8 cellular contexts compared by ENCODE assay signal in the genomic region with DNA sequence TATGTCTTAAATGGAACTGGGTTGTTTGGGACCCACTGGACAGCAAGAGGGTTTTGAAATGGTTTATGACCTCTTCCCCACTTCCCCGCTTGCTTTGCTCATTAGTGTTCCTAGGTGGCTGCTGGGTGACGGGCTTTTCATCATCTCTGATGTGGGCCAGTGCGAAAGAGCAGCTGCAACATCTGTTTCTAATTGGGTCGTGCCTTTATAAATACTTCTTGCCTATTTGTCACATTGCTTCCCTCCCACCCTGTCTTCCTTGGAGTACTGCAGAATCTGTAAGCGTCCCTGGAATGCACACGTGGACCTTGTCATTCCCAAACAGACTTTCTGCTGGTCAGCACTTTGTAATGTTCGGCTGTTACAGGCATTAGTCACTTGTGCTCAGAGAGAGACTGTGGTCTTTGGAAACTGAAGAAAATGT. TPM values are rescaled to one million over a fixed set of nuclear protein-coding genes. Genes with fewer than 3 reads are reported as not detected.
A peak's percentile ranks its signal among the peaks of the same experiment; 100 is the strongest.
DNase-seq lines count a peak whose midpoint lies in the region; TF ChIP-seq lines count a peak whose summit lies in the region.

No MANE protein-coding gene starts in this region.

- peaks cover 2% of the 10 kb centered on the region; the same call in 1 of the 2 replicates for H3K79me2 ChIP-seq in H9 (ENCODE audit: insufficient read depth, low read length)

- no peak overlapping the region for H2BK15ac ChIP-seq in H9 (ENCODE audit: low read depth, low read length)

- DNase-seq in AG08396 (ENCODE audit: low spot score) (peak; percentile 74), RWPE1 (ENCODE audit: low spot score) (peak; percentile 44), fibroblast of the conjunctiva (ENCODE audit: low read depth) (peak; percentile 98), osteocyte (ENCODE audit: extremely low spot score, unreplicated experiment) (peak; percentile 89), NCI-H748 (lab: John Stamatoyannopoulos, UW; ENCODE audit: unreplicated experiment) (no peak), NCI-H128 (lab: John Stamatoyannopoulos, UW; ENCODE audit: unreplicated experiment) (no peak), NK-92 (lab: John Stamatoyannopoulos, UW; ENCODE audit: unreplicated experiment) (no peak), H9 (no peak)

- peak overlapping the region; percentile 92 for H3K27ac Mint-ChIP-seq in osteocyte (ENCODE audit: unreplicated experiment)
- peak overlapping the region in 1 of 3 experiments; percentile 11; a peak in 1 of 7 replicates for H3K27ac Mint-ChIP-seq in H9

- H3K27me3 ChIP-seq in H9 (ENCODE audit: insufficient read depth, low read length): no peaks in the 10 kb centered on the region

- H2AFZ ChIP-seq in H9 (ENCODE audit: low read length): no peak overlapping the region

- no peak overlapping the region for H2BK20ac ChIP-seq in H9 (ENCODE audit: low read depth, low read length, poor library complexity, severe bottlenecking)

- H2BK5ac ChIP-seq in H9 (ENCODE audit: insufficient read length, low read length): no peak overlapping the region

- H2AK5ac ChIP-seq in H9 (ENCODE audit: insufficient read length, low read length): no peak overlapping the region

- no peak overlapping the region for H4K91ac ChIP-seq in H9 (ENCODE audit: insufficient read length, low read depth, low read length)

- H3K9ac ChIP-seq in H9 (ENCODE audit: extremely low read depth, insufficient read length, low read length): no peak overlapping the region

- H2BK120ac ChIP-seq in H9 (ENCODE audit: low read depth, low read length, poor library complexity, severe bottlenecking): no peak overlapping the region

- H3T11ph ChIP-seq in H9 (ENCODE audit: low read length): no peak overlapping the region

- H3K56ac ChIP-seq in H9 (ENCODE audit: insufficient read length, low read depth, low read length): no peak overlapping the region

- peaks cover 97% of the 10 kb centered on the region for H3K4me1 Mint-ChIP-seq in osteocyte (ENCODE audit: unreplicated experiment)
- H3K4me1 Mint-ChIP-seq in H9: peaks cover 59 to 62% of the 10 kb centered on the region in 2 experiments

- H3K14ac ChIP-seq in H9 (ENCODE audit: insufficient read depth, low read length): no peak overlapping the region

- H3K4me3 Mint-ChIP-seq in osteocyte (ENCODE audit: unreplicated experiment) (peak overlapping the region; percentile 42), H9 (no peak overlapping the region)

- no peak overlapping the region for H3K4ac ChIP-seq in H9 (ENCODE audit: low read depth, low read length)

- H3K18ac ChIP-seq in H9 (ENCODE audit: insufficient read length, low read depth, low read length): no peak overlapping the region

- WGBS in H9 (ENCODE audit: extremely low coverage, insufficient read length, low lambda C conversion rate): no CpG with 5 or more reads among the region's 7 CpGs

- H3K36me3 Mint-ChIP-seq in osteocyte (ENCODE audit: unreplicated experiment) (peaks cover 18% of the 10 kb centered on the region), H9 (ENCODE audit: insufficient read depth in 1 of 3, low read depth in 3 of 3) (peaks cover 1 to 3% (median 2%) of the 10 kb centered on the region in 3 experiments; a peak in 5 of 7 replicates)

- peaks cover 13% of the 10 kb centered on the region for H3K4me1 ChIP-seq in H9 (ENCODE audit: insufficient read depth, low read length)

- H4K8ac ChIP-seq in H9 (replicated peaks; ENCODE audit: insufficient read length, low read depth, low read length): no peak overlapping the region

- no peak overlapping the region for H4K5ac ChIP-seq in H9 (ENCODE audit: insufficient read length, low read depth, low read length)

- POLR2A ChIA-PET in RWPE1 (lab: Yijun Ruan, JAX; ENCODE audit: low non-redundant PET): no interaction called here

- H3K23ac ChIP-seq in H9 (ENCODE audit: insufficient read length, low read depth, low read length): no peak overlapping the region

- no peaks in the 10 kb centered on the region for H4K20me1 ChIP-seq in H9 (ENCODE audit: control insufficient read depth, insufficient read depth, insufficient read length)

- TF ChIP-seq CTCF in RWPE1 (conservative IDR thresholded peaks at IDR 0.05; ENCODE audit: low read depth) (no peak), osteocyte (IDR thresholded peaks at IDR 0.05) (no peak), H9 (conservative IDR thresholded peaks at IDR 0.05) (no peak)

- H3K27me3 Mint-ChIP-seq in osteocyte (ENCODE audit: unreplicated experiment): no peaks in the 10 kb centered on the region
- no peaks in the 10 kb centered on the region for H3K27me3 Mint-ChIP-seq in H9 (ENCODE audit: low read depth)

- no peaks in the 10 kb centered on the region for H3K79me1 ChIP-seq in H9 (ENCODE audit: insufficient read depth, low read depth, low read length, poor library complexity, severe bottlenecking)

- no peaks in the 10 kb centered on the region for H3K23me2 ChIP-seq in H9 (ENCODE audit: insufficient read length, low read depth, low read length, poor library complexity, severe bottlenecking)

- H2BK12ac ChIP-seq in H9 (ENCODE audit: insufficient read length, low read depth, low read length): no peak overlapping the region

- CTCF ChIA-PET in RWPE1 (lab: Yijun Ruan, JAX): no interaction called here

- no peaks in the 10 kb centered on the region for H3K9me3 ChIP-seq in H9 (ENCODE audit: control insufficient read depth, low read depth, low read length)

- H3K27ac ChIP-seq in RWPE1: no peak overlapping the region
- H3K27ac ChIP-seq in H9 (ENCODE audit: insufficient read length, low read depth, low read length): no peak overlapping the region

- H3K4me2 ChIP-seq in H9 (ENCODE audit: insufficient read depth, insufficient read length, low read length): no peak overlapping the region

- no peaks in the 10 kb centered on the region for H3K9me3 Mint-ChIP-seq in osteocyte (ENCODE audit: unreplicated experiment)
- peaks cover 0 to 1% of the 10 kb centered on the region in 2 experiments; a peak in 2 of 5 replicates for H3K9me3 Mint-ChIP-seq in H9

RNA-seq across cellular contexts. Expression of a gene that starts 35.2 kb away (rescaled TPM):
- total RNA-seq in osteocyte (460 and 476 TPM in 2 replicates), H9 (2021) (72.6 and 77.3 TPM in 2 replicates)

Comparison
In these comparisons a context has a peak if more than half of its experiments do, and no peak if none do; other contexts are left out.
1. DNase-seq: peak in AG08396 (single experiment), RWPE1 (single experiment), fibroblast of the conjunctiva (single experiment) and osteocyte (single experiment); none in NCI-H748 (single experiment), NCI-H128 (single experiment), NK-92 (single experiment) and H9 (single experiment).